Comparison of ENCODE assay signal across 30 cellular contexts in the genomic region with DNA sequence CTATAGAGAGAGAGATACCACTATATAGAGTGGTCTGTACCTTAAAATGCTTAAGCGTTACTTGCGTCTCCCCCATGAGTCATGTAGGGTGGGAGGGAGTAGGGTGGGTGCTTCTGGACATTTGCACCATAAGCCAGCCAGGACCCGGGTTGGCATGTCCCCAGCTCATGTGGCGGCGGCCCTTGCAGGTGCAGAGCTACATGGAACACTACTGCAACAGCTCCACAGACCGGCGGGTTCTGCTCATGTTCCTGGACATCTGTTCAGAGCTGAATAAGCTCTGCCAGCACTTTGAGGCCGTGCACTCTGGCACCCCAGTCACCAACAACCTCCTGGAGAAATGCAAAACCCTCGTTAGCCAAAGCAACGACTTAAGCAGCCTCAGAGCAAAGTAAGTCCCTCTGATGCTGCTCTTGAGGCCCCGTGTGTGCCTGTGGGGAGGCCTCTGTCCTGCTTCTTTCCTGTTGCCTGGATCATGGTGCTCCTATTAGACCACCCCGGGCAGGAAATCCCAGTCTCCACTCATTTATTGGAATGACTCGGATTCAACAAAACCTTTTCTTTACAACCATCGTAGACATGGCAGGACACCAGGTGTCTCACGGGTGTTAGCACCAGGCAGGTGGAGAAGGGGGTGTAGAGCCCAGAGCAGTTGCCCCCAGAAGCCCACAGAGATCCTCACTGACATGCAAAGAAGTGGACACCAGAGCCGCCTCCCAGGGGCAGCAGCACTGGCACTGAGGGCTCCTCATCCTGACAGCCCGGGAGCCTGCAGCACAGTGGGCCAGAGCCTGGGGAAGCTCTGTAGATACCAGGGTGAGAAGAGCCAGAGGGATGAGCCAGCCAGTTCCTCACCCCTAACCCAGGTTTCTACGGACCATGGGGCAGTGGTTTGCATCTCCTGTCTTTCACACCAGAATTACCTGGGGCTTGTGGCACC. TPM values are rescaled to one million over a fixed set of nuclear protein-coding genes. Genes with fewer than 3 reads are reported as not detected.
"Had no signal": no experiment of that assay in that cellular context is flagged by ENCODE, and none has a peak within 500 bp of the region (broad histone marks: within the 10 kb centered on the region; RNA-seq: fewer than 3 reads in every experiment).

No MANE protein-coding gene starts in this region.

- H3K27ac ChIP-seq: adrenal gland, body of pancreas, gastrocnemius medialis, hepatocyte, parathyroid adenoma, right atrium auricular region, thoracic aorta, uterus, WERI-Rb-1 had no signal

- H3K9me3 ChIP-seq: adrenal gland, body of pancreas, gastrocnemius medialis, right atrium auricular region, thoracic aorta, uterus had no signal

- H3K27me3 Mint-ChIP-seq: activated CD4-positive, alpha-beta memory T cell treated with anti-CD3 and anti-CD28 coated beads for 36 hours; activated CD4-positive, alpha-beta T cell treated with anti-CD3 and anti-CD28 coated beads, Interleukin-2, amount 10 ng/mL, durations not matched to agents 24 days and 14 days; activated naive CD8-positive, alpha-beta T cell treated with anti-CD3 and anti-CD28 coated beads for 36 hours; naive thymus-derived CD4-positive, alpha-beta T cell; stimulated activated naive CD8-positive, alpha-beta T cell treated with anti-CD3 and anti-CD28 coated beads, Interleukin-15, Interleukin-2, amounts not matched to agents 100 ng/mL and 50 ng/mL, for 24 hours; type B pancreatic cell had no signal

- H3K4me3 Mint-ChIP-seq: activated CD4-positive, alpha-beta memory T cell treated with anti-CD3 and anti-CD28 coated beads for 36 hours; activated CD4-positive, alpha-beta T cell treated with anti-CD3 and anti-CD28 coated beads, Interleukin-2, amount 10 ng/mL, durations not matched to agents 24 days and 14 days; activated naive CD4-positive, alpha-beta T cell treated with anti-CD3 and anti-CD28 coated beads for 36 hours; activated naive CD8-positive, alpha-beta T cell treated with anti-CD3 and anti-CD28 coated beads for 36 hours; activated T-helper 1 cell treated with anti-CD3 and anti-CD28 coated beads, Interleukin-12 subunit alpha, Interleukin-12 subunit beta, Interleukin-2, Interleukin-4 antibody, amounts not matched to agents 30 ng/mL and 10 ng/mL and 1 ng/mL, durations not matched to agents 14 hours and 24 hours and 36 hours; mesothelial cell of epicardium; naive thymus-derived CD4-positive, alpha-beta T cell; stimulated activated naive CD8-positive, alpha-beta T cell treated with anti-CD3 and anti-CD28 coated beads, Interleukin-15, Interleukin-2, amounts not matched to agents 100 ng/mL and 50 ng/mL, for 24 hours; type B pancreatic cell had no signal

- ATAC-seq: body of pancreas; gastrocnemius medialis; left colon; naive thymus-derived CD4-positive, alpha-beta T cell had no signal

- H3K79me2 ChIP-seq: hepatocyte, parathyroid adenoma had no signal

- H3K4me1 ChIP-seq: adrenal gland, body of pancreas, gastrocnemius medialis, parathyroid adenoma, right atrium auricular region, uterus had no signal

- H3K4me3 ChIP-seq: adrenal gland, body of pancreas, gastrocnemius medialis, hepatocyte, right atrium auricular region, thoracic aorta, uterus had no signal

- H3K27me3 ChIP-seq: adrenal gland, body of pancreas, gastrocnemius medialis, hepatocyte, right atrium auricular region, uterus had no signal

- DNase-seq: activated CD4-positive, alpha-beta T cell treated with anti-CD3 and anti-CD28 coated beads, Interleukin-2, amount 10 ng/mL, durations not matched to agents 24 days and 14 days; activated CD4-positive, CD25-positive, alpha-beta regulatory T cell treated with anti-CD3 and anti-CD28 coated beads, Interleukin-2, amount 50 U/mL, for 72 hours; activated CD8-positive, alpha-beta memory T cell treated with anti-CD3 and anti-CD28 coated beads, Interleukin-2, amount 50 U/mL, for 4 hours; activated effector memory CD4-positive, alpha-beta T cell treated with anti-CD3 and anti-CD28 coated beads, Interleukin-2, amount 50 U/mL, for 16 hours; activated naive CD4-positive, alpha-beta T cell treated with anti-CD3 and anti-CD28 coated beads for 36 hours; activated naive CD8-positive, alpha-beta T cell treated with anti-CD3 and anti-CD28 coated beads for 36 hours; activated T-cell treated with anti-CD3 and anti-CD28 coated beads, Interleukin-2, amount 50 U/mL, for 1 hour; adrenal gland; aorta; body of pancreas; dermis blood vessel endothelial cell; effector CD4-positive, alpha-beta T cell; gastrocnemius medialis; left colon; mammary epithelial cell; naive thymus-derived CD4-positive, alpha-beta T cell; nucleus accumbens; stimulated activated CD4-positive, alpha-beta T cell treated with anti-CD3 and anti-CD28 coated beads, Interleukin-2, amount 100 ng/mL, for 48 hours; T1000; uterus; WERI-Rb-1 had no signal

- H3K4me2 ChIP-seq: hepatocyte had no signal

- H3K27ac Mint-ChIP-seq: activated CD4-positive, alpha-beta memory T cell treated with anti-CD3 and anti-CD28 coated beads for 36 hours; activated CD4-positive, alpha-beta T cell treated with anti-CD3 and anti-CD28 coated beads, Interleukin-2, amount 10 ng/mL, durations not matched to agents 24 days and 14 days; activated naive CD4-positive, alpha-beta T cell treated with anti-CD3 and anti-CD28 coated beads for 36 hours; activated naive CD8-positive, alpha-beta T cell treated with anti-CD3 and anti-CD28 coated beads for 36 hours; activated T-helper 1 cell treated with anti-CD3 and anti-CD28 coated beads, Interleukin-12 subunit alpha, Interleukin-12 subunit beta, Interleukin-2, Interleukin-4 antibody, amounts not matched to agents 30 ng/mL and 10 ng/mL and 1 ng/mL, durations not matched to agents 14 hours and 24 hours and 36 hours; mesothelial cell of epicardium; stimulated activated naive CD8-positive, alpha-beta T cell treated with anti-CD3 and anti-CD28 coated beads, Interleukin-15, Interleukin-2, amounts not matched to agents 100 ng/mL and 50 ng/mL, for 24 hours; type B pancreatic cell had no signal

- H3K36me3 ChIP-seq: gastrocnemius medialis, uterus had no signal

- H3K4me1 Mint-ChIP-seq: mesothelial cell of epicardium had no signal

- H2AFZ ChIP-seq: hepatocyte, parathyroid adenoma had no signal

- H3K9me3 Mint-ChIP-seq: activated CD4-positive, alpha-beta memory T cell treated with anti-CD3 and anti-CD28 coated beads for 36 hours; activated CD4-positive, alpha-beta T cell treated with anti-CD3 and anti-CD28 coated beads, Interleukin-2, amount 10 ng/mL, durations not matched to agents 24 days and 14 days; activated naive CD4-positive, alpha-beta T cell treated with anti-CD3 and anti-CD28 coated beads for 36 hours; activated naive CD8-positive, alpha-beta T cell treated with anti-CD3 and anti-CD28 coated beads for 36 hours; activated T-helper 1 cell treated with anti-CD3 and anti-CD28 coated beads, Interleukin-12 subunit alpha, Interleukin-12 subunit beta, Interleukin-2, Interleukin-4 antibody, amounts not matched to agents 30 ng/mL and 10 ng/mL and 1 ng/mL, durations not matched to agents 14 hours and 24 hours and 36 hours; mesothelial cell of epicardium; naive thymus-derived CD4-positive, alpha-beta T cell; stimulated activated naive CD8-positive, alpha-beta T cell treated with anti-CD3 and anti-CD28 coated beads, Interleukin-15, Interleukin-2, amounts not matched to agents 100 ng/mL and 50 ng/mL, for 24 hours; type B pancreatic cell had no signal

- H3K9ac ChIP-seq: parathyroid adenoma had no signal

- H3K36me3 Mint-ChIP-seq: activated CD4-positive, alpha-beta memory T cell treated with anti-CD3 and anti-CD28 coated beads for 36 hours; activated naive CD8-positive, alpha-beta T cell treated with anti-CD3 and anti-CD28 coated beads for 36 hours; type B pancreatic cell had no signal

RNA-seq across cellular contexts. Expression of a gene that starts 9.4 kb away (rescaled TPM):
- total RNA-seq: activated CD4-positive, alpha-beta T cell treated with anti-CD3 and anti-CD28 coated beads, Interleukin-2, amount 10 ng/mL, durations not matched to agents 24 days and 14 days; activated naive CD4-positive, alpha-beta T cell treated with anti-CD3 and anti-CD28 coated beads for 36 hours; activated T-helper 1 cell treated with anti-CD3 and anti-CD28 coated beads, Interleukin-12 subunit alpha, Interleukin-12 subunit beta, Interleukin-2, Interleukin-4 antibody, amounts not matched to agents 30 ng/mL and 10 ng/mL and 1 ng/mL, durations not matched to agents 14 hours and 24 hours and 36 hours; dermis blood vessel endothelial cell; gastrocnemius medialis had no signal
